Comparison of ENCODE assay signal across 1 cellular context in genomic region chr9:136107155-136107952, GRCh38.
A peak's percentile ranks its signal among the peaks of the same experiment; 100 is the strongest.
TF ChIP-seq lines count a peak whose summit lies in the region.

No MANE protein-coding gene starts in this region.

TF ChIP-seq in K562, 482 proteins besides CTCF, POLR2A, EP300 and RAD21 (continued from another document and continues in another):
- TF ChIP-seq NRF1 (conservative IDR thresholded peaks at IDR 0.05 in 1 of 2, IDR thresholded peaks at IDR 0.05 in 1 of 2) = peak in 1 of 2 experiments; percentile 42; a peak in 2 of 4 replicates
- TF ChIP-seq ATF1 (CRISPR knock-in tag; IDR thresholded peaks at IDR 0.05) = no peak
- 0 out of 2 replicates have a peak, but pooled peaks have one; percentile 25 for TF ChIP-seq ATF1 (tag; IDR thresholded peaks at IDR 0.05)
- no peak for TF ChIP-seq ZNF507 (tag; conservative IDR thresholded peaks at IDR 0.05)
- TF ChIP-seq ZFX (CRISPR knock-in tag; IDR thresholded peaks at IDR 0.05) = peak; percentile 86
- no peak for TF ChIP-seq ZC3H11A (IDR thresholded peaks at IDR 0.05; ENCODE audit: low read depth, low read length)
- no peak for TF ChIP-seq TEAD1 (CRISPR knock-in tag; IDR thresholded peaks at IDR 0.05)
- TF ChIP-seq SIN3A (IDR thresholded peaks at IDR 0.05; ENCODE audit: borderline replicate concordance in 2 of 2, control insufficient read depth in 1 of 2, low read depth in 2 of 2, low read length in 2 of 2) = peak in 1 of 2 experiments; percentile 49; a peak in 1 of 4 replicates
- TF ChIP-seq CBX3 (IDR thresholded peaks at IDR 0.05; ENCODE audit: borderline replicate concordance in 1 of 2, low read length in 2 of 2) = peak in 1 of 2 experiments; percentile 35; a peak in 1 of 3 replicates
- TF ChIP-seq LEF1 (IDR thresholded peaks at IDR 0.05) = no peak
- TF ChIP-seq THRA (IDR thresholded peaks at IDR 0.05) = no peak
- no peak for TF ChIP-seq CUX1 (CRISPR knock-in tag; IDR thresholded peaks at IDR 0.05)
- no peak for TF ChIP-seq KLF13 (tag; IDR thresholded peaks at IDR 0.05; ENCODE audit: borderline replicate concordance, low read depth)
- no peak for TF ChIP-seq IRF2 (CRISPR knock-in tag; IDR thresholded peaks at IDR 0.05)
- no peak for TF ChIP-seq ZNF165 (CRISPR knock-in tag; IDR thresholded peaks at IDR 0.05; ENCODE audit: borderline replicate concordance)
- peak; percentile 26; the same call in 1 of the 2 replicates for TF ChIP-seq MAFG (tag; conservative IDR thresholded peaks at IDR 0.05)
- no peak for TF ChIP-seq GTF2A2 (tag; IDR thresholded peaks at IDR 0.05)
- peak; percentile 85 for TF ChIP-seq NFIC (IDR thresholded peaks at IDR 0.05)
- TF ChIP-seq ZBTB33 (CRISPR knock-in tag; IDR thresholded peaks at IDR 0.05) = 0 out of 2 replicates have a peak, but pooled peaks have one; percentile 30
- TF ChIP-seq GATAD2A (IDR thresholded peaks at IDR 0.05) = no peak
- TF ChIP-seq ZNF551 (CRISPR knock-in tag; IDR thresholded peaks at IDR 0.05) = no peak
- TF ChIP-seq MAX (CRISPR knock-in tag; IDR thresholded peaks at IDR 0.05) = peak; percentile 71
- no peak for TF ChIP-seq NELFE (IDR thresholded peaks at IDR 0.05; ENCODE audit: insufficient read depth, insufficient read length)
- TF ChIP-seq ZSCAN29 (IDR thresholded peaks at IDR 0.05) = no peak
- TF ChIP-seq MCM5 (IDR thresholded peaks at IDR 0.05; ENCODE audit: low read depth) = no peak
- TF ChIP-seq GATAD2B (IDR thresholded peaks at IDR 0.05; ENCODE audit: borderline replicate concordance) = no peak
- TF ChIP-seq ATF2 (CRISPR knock-in tag; IDR thresholded peaks at IDR 0.05) = no peak
- 0 out of 2 replicates have a peak, but pooled peaks have one; percentile 21 for TF ChIP-seq HDAC2 (IDR thresholded peaks at IDR 0.05)
- no peak for TF ChIP-seq ZNF347 (CRISPR knock-in tag; IDR thresholded peaks at IDR 0.05; ENCODE audit: low read depth)
- peak; percentile 44 for TF ChIP-seq SMAD4 (CRISPR knock-in tag; conservative IDR thresholded peaks at IDR 0.05)
- no peak for TF ChIP-seq ZEB2 (IDR thresholded peaks at IDR 0.05)
- no peak for TF ChIP-seq ZNF398 (CRISPR knock-in tag; IDR thresholded peaks at IDR 0.05)
- no peak for TF ChIP-seq AFF1 (IDR thresholded peaks at IDR 0.05; ENCODE audit: low read depth in 1 of 2, partially characterized antibody in 2 of 2)
- TF ChIP-seq ZSCAN32 (CRISPR knock-in tag; IDR thresholded peaks at IDR 0.05) = no peak
- 0 out of 2 replicates have a peak, but pooled peaks have one; percentile 19 for TF ChIP-seq ZBTB9 (CRISPR knock-in tag; IDR thresholded peaks at IDR 0.05)
- TF ChIP-seq SMARCB1 (IDR thresholded peaks at IDR 0.05; ENCODE audit: insufficient read length, low read depth) = no peak
- TF ChIP-seq TRIM25 (IDR thresholded peaks at IDR 0.05; ENCODE audit: borderline replicate concordance) = no peak
- no peak for TF ChIP-seq EHMT2 (IDR thresholded peaks at IDR 0.05)
